8 cellular contexts compared by ENCODE assay signal in genomic region chr1:228081144-228081543, GRCh38. TPM values are rescaled to one million over a fixed set of nuclear protein-coding genes. Genes with fewer than 3 reads are reported as not detected.
A peak's percentile ranks its signal among the peaks of the same experiment; 100 is the strongest.
DNase-seq lines count a peak whose midpoint lies in the region; ATAC-seq and TF ChIP-seq lines count a peak whose summit lies in the region.

No MANE protein-coding gene starts in this region.

- H3K27ac Mint-ChIP-seq in CD4-positive, alpha-beta T cell = peak overlapping the region; percentile 79
- peak overlapping the region; percentile 84 for H3K27ac Mint-ChIP-seq in endodermal cell

- H2AFZ ChIP-seq in OCI-LY3 (ENCODE audit: low read depth, low read length) (no peak overlapping the region), osteoblast (ENCODE audit: low read length) (no peak overlapping the region)

- H3K4me1 ChIP-seq in OCI-LY3 (ENCODE audit: low read length) = peaks cover 23% of the 10 kb centered on the region
- H3K4me1 ChIP-seq in endodermal cell (ENCODE audit: control insufficient read depth, insufficient read depth, low read length) = peaks cover 9% of the 10 kb centered on the region
- peaks cover 27% of the 10 kb centered on the region for H3K4me1 ChIP-seq in osteoblast (ENCODE audit: insufficient read depth, low read length)

- peaks cover 65% of the 10 kb centered on the region for H3K79me2 ChIP-seq in OCI-LY3 (ENCODE audit: low read length)
- H3K79me2 ChIP-seq in osteoblast (ENCODE audit: insufficient read depth, low read length) = peaks cover 67% of the 10 kb centered on the region

- CTCF ChIA-PET in CD4-positive, alpha-beta T cell (lab: Charles Lee) = interaction anchor here (1.1 kb wide), 1 partner anchor 86 kb away, joined by 3 read pairs; no protein-coding TSS in a partner anchor

- H3K9me3 ChIP-seq in CD4-positive, alpha-beta T cell (ENCODE audit: control insufficient read depth, low read length) = no peaks in the 10 kb centered on the region
- H3K9me3 ChIP-seq in OCI-LY3 (ENCODE audit: insufficient read depth, low read length) = no peaks in the 10 kb centered on the region
- H3K9me3 ChIP-seq in endodermal cell (ENCODE audit: control insufficient read depth, low read length) = no peaks in the 10 kb centered on the region
- no peaks in the 10 kb centered on the region for H3K9me3 ChIP-seq in osteoblast (ENCODE audit: low read depth, low read length)

- H4K20me1 ChIP-seq in OCI-LY3 (ENCODE audit: insufficient read depth, low read length) (peaks cover 42% of the 10 kb centered on the region), osteoblast (ENCODE audit: insufficient read depth, low read length) (peaks cover 77% of the 10 kb centered on the region)

- no peak for ATAC-seq in CD4-positive, alpha-beta T cell (ENCODE audit: poor library complexity)
- no peak for ATAC-seq in GM19397 (IDR thresholded peaks at IDR 0.05; ENCODE audit: unreplicated experiment)

- peaks cover 45% of the 10 kb centered on the region for H3K4me1 Mint-ChIP-seq in CD4-positive, alpha-beta T cell (ENCODE audit: low read depth)
- peaks cover 29% of the 10 kb centered on the region for H3K4me1 Mint-ChIP-seq in endodermal cell

- TF ChIP-seq CTCF in CD4-positive, alpha-beta T cell (IDR thresholded peaks at IDR 0.05) = no peak
- no peak for TF ChIP-seq CTCF in OCI-LY3 (IDR thresholded peaks at IDR 0.05; ENCODE audit: low read depth, low read length)
- TF ChIP-seq CTCF in endodermal cell (conservative IDR thresholded peaks at IDR 0.05) = no peak
- TF ChIP-seq CTCF in osteoblast (IDR thresholded peaks at IDR 0.05; ENCODE audit: extremely low read depth, low read depth, low read length) = no peak

- intact Hi-C loops in CD4-positive, alpha-beta T cell (cut with DNase I, micrococcal nuclease) = loop anchor here (5.0 to 10.0 kb wide), 4 partner anchors 86 to 1136 kb away; partner anchors contain the start of genes IBA57 (in 2 of the 2), COQ8A (in 1 of the 2) and ZNF678 (in 1 of the 2)

- H3K27ac ChIP-seq in CD4-positive, alpha-beta T cell (ENCODE audit: low read depth, low read length) = no peak overlapping the region
- H3K27ac ChIP-seq in OCI-LY3 (ENCODE audit: low read length) (peak overlapping the region; percentile 67), endodermal cell (ENCODE audit: low read depth, low read length) (no peak overlapping the region), osteoblast (ENCODE audit: low read depth, low read length) (peak overlapping the region; percentile 30)

- peak overlapping the region; percentile 95 for H3K4me2 ChIP-seq in OCI-LY3 (ENCODE audit: low read length)
- peak overlapping the region; percentile 93 for H3K4me2 ChIP-seq in osteoblast (ENCODE audit: insufficient read depth, low read length)

- H3K36me3 ChIP-seq in OCI-LY3 (replicated peaks; ENCODE audit: low read depth, low read length) (peaks cover 27% of the 10 kb centered on the region), endodermal cell (ENCODE audit: control insufficient read depth, insufficient read depth, low read length) (peaks cover 13% of the 10 kb centered on the region), osteoblast (ENCODE audit: insufficient read depth, low read length) (peaks cover 6% of the 10 kb centered on the region)

- H3K9me3 Mint-ChIP-seq in CD4-positive, alpha-beta T cell = no peaks in the 10 kb centered on the region
- no peaks in the 10 kb centered on the region for H3K9me3 Mint-ChIP-seq in endodermal cell

- peaks cover 27% of the 10 kb centered on the region for H3K36me3 Mint-ChIP-seq in CD4-positive, alpha-beta T cell (ENCODE audit: low read depth)
- peaks cover 13% of the 10 kb centered on the region for H3K36me3 Mint-ChIP-seq in endodermal cell (ENCODE audit: low read depth)

- no peaks in the 10 kb centered on the region for H3K27me3 Mint-ChIP-seq in CD4-positive, alpha-beta T cell
- peaks cover 29% of the 10 kb centered on the region for H3K27me3 Mint-ChIP-seq in endodermal cell (ENCODE audit: insufficient read depth)

- POLR2A ChIA-PET in CD4-positive, alpha-beta T cell (lab: Charles Lee) = interaction anchor here (1.6 to 3.7 kb wide), 3 partner anchors 18 to 85 kb away, joined by 11 to 44 read pairs (median 38); partner anchors contain the start of gene IBA57

- DNase-seq in CD4-positive, alpha-beta T cell = peak in 1 of 10 experiments; percentile 11
- peak; percentile 64 for DNase-seq in endodermal cell
- peak; percentile 88 for DNase-seq in osteoblast (ENCODE audit: insufficient read length, low spot score, missing footprints)
- DNase-seq in Ammon's horn (ENCODE audit: low spot score) = no peak
- no peak for DNase-seq in activated gamma-delta T cell treated with Interleukin-2 at 50 U/mL for 16 hours
- DNase-seq in SHP77 treated with DMSO at 0.1 percent for 48 hours (lab: John Stamatoyannopoulos, UW) = no peak

- 80 to 92% methylated on average over 1 to 7 of the region's 7 CpGs for WGBS in endodermal cell (ENCODE audit: insufficient coverage in 1 of 2, insufficient read length in 1 of 2), 2 experiments

- H3K27me3 ChIP-seq in CD4-positive, alpha-beta T cell (ENCODE audit: control insufficient read depth, insufficient read depth, low read length) = no peaks in the 10 kb centered on the region
- no peaks in the 10 kb centered on the region for H3K27me3 ChIP-seq in OCI-LY3 (ENCODE audit: low read depth, low read length)
- no peaks in the 10 kb centered on the region for H3K27me3 ChIP-seq in endodermal cell (ENCODE audit: control insufficient read depth, insufficient read depth, low read length, poor library complexity, severe bottlenecking)
- no peaks in the 10 kb centered on the region for H3K27me3 ChIP-seq in osteoblast (ENCODE audit: insufficient read depth, low read length)

- peak overlapping the region; percentile 89 for H3K9ac ChIP-seq in OCI-LY3 (ENCODE audit: low read length)
- H3K9ac ChIP-seq in endodermal cell (ENCODE audit: extremely low read depth, low read length, poor library complexity, severe bottlenecking) = peak overlapping the region; percentile 99

- H3K4me3 Mint-ChIP-seq in CD4-positive, alpha-beta T cell = peak overlapping the region; percentile 87
- H3K4me3 Mint-ChIP-seq in endodermal cell = peak overlapping the region; percentile 99

- H3K4me3 ChIP-seq in OCI-LY3 (ENCODE audit: low read length) = peak overlapping the region; percentile 95
- peak overlapping the region; percentile 86 for H3K4me3 ChIP-seq in endodermal cell (ENCODE audit: low read length)
- H3K4me3 ChIP-seq in osteoblast (ENCODE audit: insufficient read depth, low read length) = peak overlapping the region; percentile 94

RNA-seq across cellular contexts. Expression of gene ARF1, which starts 1.4 kb away (rescaled TPM):
- total RNA-seq in CD4-positive, alpha-beta T cell = 100 to 1,000 TPM; 318 to 322 TPM
- 100 to 1,000 TPM; 322 to 372 TPM for total RNA-seq in endodermal cell
- polyA plus RNA-seq in endodermal cell (2013, experiment 1 of 2) = 397 TPM
- 397 TPM for polyA plus RNA-seq in endodermal cell (2013, experiment 2 of 2)
- total RNA-seq in osteoblast = 231 and 248 TPM in 2 replicates

RNA-seq across cellular contexts. Expression of gene C1orf35, which starts 22.0 kb away (rescaled TPM):
- 10 to 100 TPM; 36.6 to 40.3 TPM for total RNA-seq in CD4-positive, alpha-beta T cell
- total RNA-seq in endodermal cell (10 to 100 TPM; 31.6 to 34.0 TPM), osteoblast (5.3 and 5.4 TPM in 2 replicates)
- polyA plus RNA-seq in endodermal cell (2013, experiment 1 of 2) = 27.6 TPM
- polyA plus RNA-seq in endodermal cell (2013, experiment 2 of 2) = 24.7 TPM

RNA-seq across cellular contexts. Expression of gene MRPL55, which starts 28.0 kb away (rescaled TPM):
- total RNA-seq in CD4-positive, alpha-beta T cell = 100 to 1,000 TPM; 120 to 128 TPM
- total RNA-seq in endodermal cell = 10 to 100 TPM; 57.6 to 66.7 TPM
- 72.3 TPM for polyA plus RNA-seq in endodermal cell (2013, experiment 1 of 2)
- polyA plus RNA-seq in endodermal cell (2013, experiment 2 of 2) = 52.9 TPM
- 34.5 and 51.4 TPM in 2 replicates for total RNA-seq in osteoblast

RNA-seq across cellular contexts. Expression of gene GUK1, which starts 58.9 kb away (rescaled TPM):
- total RNA-seq in CD4-positive, alpha-beta T cell = 100 to 1,000 TPM; 373 to 378 TPM
- total RNA-seq in endodermal cell (100 to 1,000 TPM; 110 to 112 TPM), osteoblast (253 and 278 TPM in 2 replicates)
- 121 TPM for polyA plus RNA-seq in endodermal cell (2013, experiment 1 of 2)
- polyA plus RNA-seq in endodermal cell (2013, experiment 2 of 2) = 115 TPM

Comparison
In these comparisons a context has a peak if more than half of its experiments do, and no peak if none do; other contexts are left out.
1. DNase-seq: peak in endodermal cell (single experiment) and osteoblast (single experiment); none in Ammon's horn (single experiment), activated gamma-delta T cell treated with Interleukin-2 at 50 U/mL for 16 hours (single experiment) and SHP77 treated with DMSO at 0.1 percent for 48 hours (single experiment).
2. H3K27ac ChIP-seq: peak in OCI-LY3 (single experiment) and osteoblast (single experiment); none in CD4-positive, alpha-beta T cell (single experiment) and endodermal cell (single experiment).
3. Peak in every context shown above with its lines, with median percentiles within 50 percentile points of each other: H3K4me3 ChIP-seq.